Comparison of ENCODE assay signal across 1 cellular context in the genomic region with DNA sequence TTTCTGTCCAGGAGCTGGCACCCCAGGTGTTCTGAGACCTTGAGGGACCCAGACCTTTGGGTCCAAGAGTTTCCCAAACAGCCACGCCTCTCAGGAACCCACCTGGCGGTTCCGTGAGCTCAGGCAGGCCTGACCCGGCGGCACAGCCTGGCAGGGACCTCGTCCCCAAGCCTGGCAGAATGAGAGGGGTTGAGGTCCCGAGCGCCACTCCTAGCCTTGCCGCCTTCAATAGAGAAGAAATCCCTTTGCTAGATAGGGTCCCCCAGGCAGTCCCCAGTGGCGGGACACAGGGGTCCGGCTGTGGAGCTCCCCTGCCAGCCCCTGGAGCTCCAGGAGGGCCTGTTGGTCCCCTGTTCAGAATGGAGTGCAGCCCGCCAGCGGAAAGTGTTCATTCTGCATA.
TF ChIP-seq lines count a peak whose summit lies in the region.

No MANE protein-coding gene starts in this region.

TF ChIP-seq in HepG2, 621 proteins besides CTCF, POLR2A, EP300 and RAD21:
- TF ChIP-seq CEBPB (IDR thresholded peaks at IDR 0.05; ENCODE audit: borderline replicate concordance, low read depth, low read length) = no peak
- no peak for TF ChIP-seq ZNF44 (CRISPR knock-in tag; IDR thresholded peaks at IDR 0.05)
- TF ChIP-seq ZNF230 (CRISPR knock-in tag; IDR thresholded peaks at IDR 0.05) = no peak
- TF ChIP-seq HOXA9 (CRISPR knock-in tag; IDR thresholded peaks at IDR 0.05; ENCODE audit: borderline replicate concordance) = no peak
- TF ChIP-seq, protein P1, sequence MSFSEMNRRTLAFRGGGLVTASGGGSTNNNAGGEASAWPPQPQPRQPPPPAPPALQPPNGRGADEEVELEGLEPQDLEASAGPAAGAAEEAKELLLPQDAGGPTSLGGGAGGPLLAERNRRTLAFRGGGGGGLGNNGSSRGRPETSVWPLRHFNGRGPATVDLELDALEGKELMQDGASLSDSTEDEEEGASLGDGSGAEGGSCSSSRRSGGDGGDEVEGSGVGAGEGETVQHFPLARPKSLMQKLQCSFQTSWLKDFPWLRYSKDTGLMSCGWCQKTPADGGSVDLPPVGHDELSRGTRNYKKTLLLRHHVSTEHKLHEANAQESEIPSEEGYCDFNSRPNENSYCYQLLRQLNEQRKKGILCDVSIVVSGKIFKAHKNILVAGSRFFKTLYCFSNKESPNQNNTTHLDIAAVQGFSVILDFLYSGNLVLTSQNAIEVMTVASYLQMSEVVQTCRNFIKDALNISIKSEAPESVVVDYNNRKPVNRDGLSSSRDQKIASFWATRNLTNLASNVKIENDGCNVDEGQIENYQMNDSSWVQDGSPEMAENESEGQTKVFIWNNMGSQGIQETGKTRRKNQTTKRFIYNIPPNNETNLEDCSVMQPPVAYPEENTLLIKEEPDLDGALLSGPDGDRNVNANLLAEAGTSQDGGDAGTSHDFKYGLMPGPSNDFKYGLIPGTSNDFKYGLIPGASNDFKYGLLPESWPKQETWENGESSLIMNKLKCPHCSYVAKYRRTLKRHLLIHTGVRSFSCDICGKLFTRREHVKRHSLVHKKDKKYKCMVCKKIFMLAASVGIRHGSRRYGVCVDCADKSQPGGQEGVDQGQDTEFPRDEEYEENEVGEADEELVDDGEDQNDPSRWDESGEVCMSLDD (CRISPR knock-in tag; IDR thresholded peaks at IDR 0.05; ENCODE audit: borderline replicate concordance) = no peak
- TF ChIP-seq, protein P2, sequence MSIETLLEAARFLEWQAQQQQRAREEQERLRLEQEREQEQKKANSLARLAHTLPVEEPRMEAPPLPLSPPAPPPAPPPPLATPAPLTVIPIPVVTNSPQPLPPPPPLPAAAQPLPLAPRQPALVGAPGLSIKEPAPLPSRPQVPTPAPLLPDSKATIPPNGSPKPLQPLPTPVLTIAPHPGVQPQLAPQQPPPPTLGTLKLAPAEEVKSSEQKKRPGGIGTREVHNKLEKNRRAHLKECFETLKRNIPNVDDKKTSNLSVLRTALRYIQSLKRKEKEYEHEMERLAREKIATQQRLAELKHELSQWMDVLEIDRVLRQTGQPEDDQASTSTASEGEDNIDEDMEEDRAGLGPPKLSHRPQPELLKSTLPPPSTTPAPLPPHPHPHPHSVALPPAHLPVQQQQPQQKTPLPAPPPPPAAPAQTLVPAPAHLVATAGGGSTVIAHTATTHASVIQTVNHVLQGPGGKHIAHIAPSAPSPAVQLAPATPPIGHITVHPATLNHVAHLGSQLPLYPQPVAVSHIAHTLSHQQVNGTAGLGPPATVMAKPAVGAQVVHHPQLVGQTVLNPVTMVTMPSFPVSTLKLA (IDR thresholded peaks at IDR 0.05) = no peak
- TF ChIP-seq TSC22D2 (CRISPR knock-in tag; IDR thresholded peaks at IDR 0.05; ENCODE audit: borderline replicate concordance) = no peak
- TF ChIP-seq ZNF724P (CRISPR knock-in tag; IDR thresholded peaks at IDR 0.05; ENCODE audit: borderline replicate concordance) = no peak
